In genomic region chr9:130741831-130742449, GRCh38 we compare ENCODE assay signal across 16 cellular contexts. TPM values are rescaled to one million over a fixed set of nuclear protein-coding genes. Genes with fewer than 3 reads are reported as not detected.
DNase-seq lines count a peak whose midpoint lies in the region; ATAC-seq, FAIRE-seq and TF ChIP-seq lines count a peak whose summit lies in the region.
"Had no signal": no experiment of that assay in that cellular context is flagged by ENCODE, and none has a peak within 500 bp of the region (broad histone marks: within the 10 kb centered on the region; RNA-seq: fewer than 3 reads in every experiment).

No MANE protein-coding gene starts in this region.

- in situ Hi-C loops in IMR-90 (cut with MboI; ENCODE audit: low sequenced_read_pairs) (no loop called here), K562 (cut with MboI) (no loop called here)

- H3K27me3 ChIP-seq in IMR-90 (ENCODE audit: control insufficient read depth, insufficient read depth, low read length) (no peaks in the 10 kb centered on the region), K562 (ENCODE audit: control insufficient read depth in 2 of 2, insufficient read depth in 2 of 2, low read length in 2 of 2) (no peaks in the 10 kb centered on the region), thyroid gland (no peaks in the 10 kb centered on the region)

- peak overlapping the region; percentile 88 for H3K4ac ChIP-seq in IMR-90 (ENCODE audit: low read depth, low read length)

- TF ChIP-seq RAD21 in IMR-90 (IDR thresholded peaks at IDR 0.05; ENCODE audit: low read length) (no peak), K562 (CRISPR knock-in tag; conservative IDR thresholded peaks at IDR 0.05 in 1 of 2, IDR thresholded peaks at IDR 0.05 in 1 of 2) (no peak)

- H3K4me2 ChIP-seq in IMR-90 (ENCODE audit: low read depth, low read length) (peak overlapping the region; percentile 23; the same call in 1 of the 2 replicates), K562 (ENCODE audit: insufficient read depth, low read length) (no peak overlapping the region)

- peak overlapping the region; percentile 85 for H2BK5ac ChIP-seq in IMR-90 (ENCODE audit: low read depth, low read length, poor library complexity, severe bottlenecking)

- H2BK20ac ChIP-seq in IMR-90 (ENCODE audit: low read depth, low read length) = peak overlapping the region; percentile 76

- H2AK9ac ChIP-seq in IMR-90 (replicated peaks; ENCODE audit: low read depth, low read length, poor library complexity) = peak overlapping the region; percentile 91

- H3K18ac ChIP-seq in IMR-90 (ENCODE audit: low read depth, low read length) = peak overlapping the region; percentile 63; the same call in 1 of the 2 replicates

- H3K14ac ChIP-seq in IMR-90 (replicated peaks; ENCODE audit: low read depth, low read length) = peak overlapping the region; percentile 75

- CTCF ChIA-PET in IMR-90 (lab: Yijun Ruan, JAX) (no interaction called here), K562 (lab: Yijun Ruan, JAX; ENCODE audit: low intra/inter-chr PET ratio) (no interaction called here)

- no peaks in the 10 kb centered on the region for H3K79me2 ChIP-seq in K562 (ENCODE audit: control insufficient read depth, insufficient read depth, low read length)

- no peaks in the 10 kb centered on the region for H3K9me3 ChIP-seq in IMR-90 (ENCODE audit: control insufficient read depth, insufficient read depth, low read length)
- H3K9me3 ChIP-seq in K562 (replicated peaks; ENCODE audit: control insufficient read depth, insufficient read depth, low read depth, low read length) = no peaks in the 10 kb centered on the region
- H3K9me3 ChIP-seq in thyroid gland = no peaks in the 10 kb centered on the region

- peak overlapping the region; percentile 64 for H4K91ac ChIP-seq in IMR-90 (ENCODE audit: insufficient read depth, low read depth, low read length)

- peaks cover 2% of the 10 kb centered on the region; the same call in 1 of the 2 replicates for H3K36me3 ChIP-seq in IMR-90 (ENCODE audit: control insufficient read depth, insufficient read depth, low read length)
- peaks cover 64% of the 10 kb centered on the region for H3K36me3 ChIP-seq in K562 (ENCODE audit: control insufficient read depth, insufficient read depth, low read length)
- H3K36me3 ChIP-seq in thyroid gland = no peaks in the 10 kb centered on the region

- TF ChIP-seq CTCF in IMR-90 (conservative IDR thresholded peaks at IDR 0.05; ENCODE audit: low read depth, low read length) = no peak
- TF ChIP-seq CTCF in K562 (IDR thresholded peaks at IDR 0.05 in 2 of 3, conservative IDR thresholded peaks at IDR 0.05 in 1 of 3; ENCODE audit: insufficient read depth in 2 of 3, low read depth in 1 of 3, low read length in 3 of 3) = no peak
- no peak for TF ChIP-seq CTCF in thyroid gland (IDR thresholded peaks at IDR 0.05)

- WGBS in IMR-90 (ENCODE audit: extremely low coverage in 2 of 2, insufficient read length in 1 of 2), 2 experiments = no CpG with 5 or more reads among the region's 7 CpGs
- WGBS in K562 (ENCODE audit: insufficient coverage, low coverage, missing lambda C conversion rate) = 77% methylated on average over 7 of the region's 7 CpGs
- WGBS in thyroid gland, 2 donors = 91 to 99% methylated on average over 7 of the region's 7 CpGs

- BruUV-seq in IMR-90 (replicated peaks; lab: Mats Ljungman, UMichigan) (no TSS peak), K562 (replicated peaks; lab: Mats Ljungman, UMichigan) (no TSS peak)

- H3K23ac ChIP-seq in IMR-90 (ENCODE audit: low read depth, low read length) = peak overlapping the region; percentile 80; the same call in 1 of the 2 replicates

- POLR2A ChIA-PET in IMR-90 (lab: Charles Lee; ENCODE audit: unreplicated experiment) (interaction anchor here (0.6 kb wide), 1 partner anchor 16 kb away, joined by 15 read pairs; no protein-coding TSS in a partner anchor), K562 (lab: Yijun Ruan, JAX) (interaction anchor here (0.6 to 13.0 kb wide), 8 partner anchors 9 to 689 kb away, joined by 3 to 141 read pairs (median 6); no protein-coding TSS in a partner anchor)

- TF ChIP-seq POLR2A in IMR-90 (IDR thresholded peaks at IDR 0.05; ENCODE audit: low read depth, low read length) (no peak), K562 (conservative IDR thresholded peaks at IDR 0.05) (no peak), thyroid gland (IDR thresholded peaks at IDR 0.05) (no peak)

- ATAC-seq in IMR-90 (ENCODE audit: low read depth) = peak; percentile 77
- ATAC-seq in K562 = no peak
- ATAC-seq in HG02938 (IDR thresholded peaks at IDR 0.05; ENCODE audit: unreplicated experiment) = no peak

- H2AFZ ChIP-seq in IMR-90 (replicated peaks; ENCODE audit: low read length, poor library complexity) (peak overlapping the region; percentile 79), K562 (ENCODE audit: low read depth, low read length) (no peak overlapping the region)

- H3K9ac ChIP-seq in IMR-90 (ENCODE audit: low read depth, low read length) (no peak overlapping the region), K562 (ENCODE audit: insufficient read depth in 1 of 2, low read depth in 2 of 2, low read length in 2 of 2) (no peak overlapping the region)

- no peak for TF ChIP-seq EP300 in K562 (IDR thresholded peaks at IDR 0.05; ENCODE audit: low read length)

- H4K20me1 ChIP-seq in IMR-90 (ENCODE audit: insufficient read depth, low read length) (peaks cover 11% of the 10 kb centered on the region), K562 (replicated peaks; ENCODE audit: control insufficient read depth, insufficient read depth, low read length) (peaks cover 7% of the 10 kb centered on the region; the same call in 1 of the 2 replicates)

- H3K9me1 ChIP-seq in IMR-90 (ENCODE audit: insufficient read depth, low read length) (peaks cover 16% of the 10 kb centered on the region; the same call in 1 of the 2 replicates), K562 (ENCODE audit: control insufficient read depth, insufficient read depth, low read length) (peaks cover 8% of the 10 kb centered on the region)

- peak overlapping the region; percentile 47; the same call in 1 of the 2 replicates for H4K5ac ChIP-seq in IMR-90 (ENCODE audit: low read depth, low read length)

- peak overlapping the region; percentile 84 for H2AK5ac ChIP-seq in IMR-90 (ENCODE audit: low read depth, low read length)

- peak overlapping the region; percentile 81 for H2BK15ac ChIP-seq in IMR-90 (ENCODE audit: low read depth, low read length)

- peaks cover 42 to 77% of the 10 kb centered on the region in 2 experiments for H3K79me1 ChIP-seq in IMR-90 (ENCODE audit: low read depth in 1 of 2, low read length in 2 of 2)

- DNase-seq in EL (peak; percentile 86), IMR-90 (peak; percentile 88), K562 (ENCODE audit: extremely low read depth in 1 of 4, low spot score in 3 of 4) (peak; percentile 21 to 60 (median 54)), kidney tubule cell (ENCODE audit: low spot score) (peak; percentile 86), NCI-H2227 (lab: John Stamatoyannopoulos, UW; ENCODE audit: unreplicated experiment) (no peak), thyroid gland (no peak)
- DNase-seq in activated effector memory CD4-positive, alpha-beta T cell treated with anti-CD3 and anti-CD28 coated beads, Interleukin-2, amount 50 U/mL, for 16 hours = no peak
- DNase-seq: activated CD8-positive, alpha-beta memory T cell treated with anti-CD3 and anti-CD28 coated beads for 24 hours; amygdala; DMS 273 treated with DMSO at 0.1 percent for 48 hours; effector memory CD4-positive, alpha-beta T cell; naive thymus-derived CD8-positive, alpha-beta T cell; NCI-H1436 had no signal

- intact Hi-C loops in IMR-90 (cut with micrococcal nuclease) (no loop called here), K562 (cut with micrococcal nuclease) (no loop called here), thyroid gland (cut with DNase I) (no loop called here)

- no peak overlapping the region for H3K4me3 ChIP-seq in IMR-90 (ENCODE audit: insufficient read depth, low read depth, low read length)
- H3K4me3 ChIP-seq in K562 = no peak overlapping the region
- H3K4me3 ChIP-seq in thyroid gland (replicated peaks in 1 of 3) = no peak overlapping the region
- H3K4me3 ChIP-seq: skin epidermis had no signal

- H3K4me1 ChIP-seq in IMR-90 (ENCODE audit: control insufficient read depth, insufficient read depth, low read length) (peaks cover 7% of the 10 kb centered on the region), K562 (replicated peaks in 1 of 2; ENCODE audit: control insufficient read depth in 2 of 2, insufficient read depth in 2 of 2, low read length in 2 of 2) (no peaks in the 10 kb centered on the region), thyroid gland (peaks cover 9 to 15% of the 10 kb centered on the region in 2 donors)

- H2BK120ac ChIP-seq in IMR-90 (ENCODE audit: low read depth, low read length) = peak overlapping the region; percentile 85

- dilution Hi-C loops in IMR-90 (cut with HindIII; ENCODE audit: low sequenced_read_pairs, unreplicated experiment) = no loop called here

- H3K27ac ChIP-seq in IMR-90 (ENCODE audit: insufficient read depth, low read length) (no peak overlapping the region; the same call in 1 of the 2 replicates), K562 (ENCODE audit: extremely low read depth, low read depth, low read length) (no peak overlapping the region), thyroid gland (no peak overlapping the region)
- H3K27ac ChIP-seq: skin epidermis had no signal

- H3K56ac ChIP-seq in IMR-90 (ENCODE audit: extremely low read depth, insufficient read depth, low read length) = no peak overlapping the region

- FAIRE-seq in K562 (lab: Jason Lieb, UNC) = no peak
- FAIRE-seq: islet of Langerhans had no signal

- peak overlapping the region; percentile 27 to 89 for H4K8ac ChIP-seq in IMR-90 (ENCODE audit: low read depth in 2 of 2, low read length in 2 of 2)

RNA-seq across cellular contexts. Expression of gene EXOSC2, which starts 48.4 kb away (rescaled TPM):
- total RNA-seq in IMR-90 (2012; rRNA removed) (47.5 and 48.6 TPM in 2 replicates), K562 (2014; rRNA removed) (48.5 and 50.6 TPM in 2 replicates), K562 (2014; rRNA removed; fragmentation: Illumina TruSeq; extraction: Trizol) (101 and 105 TPM in 2 replicates), K562 (2015; rRNA removed; fragmentation: Illumina TruSeq; extraction: Trizol) (81.4 and 87.0 TPM in 2 replicates), K562 (2021) (67.1 and 71.8 TPM in 2 replicates), thyroid gland (10 to 100 TPM; 19.2 to 21.6 (median 20.3) TPM)
- polyA plus RNA-seq in IMR-90 (2012; rRNA removed) (24.7 and 27.0 TPM in 2 replicates), K562 (2011; rRNA removed) (59.9 and 87.5 TPM in 2 replicates), K562 (2014; fragmentation: Illumina TruSeq; extraction: Trizol) (69.1 and 77.6 TPM in 2 replicates), K562 (2014; fragmentation: Nextera tagmentation; extraction: Ambion mirVana) (10 to 100 TPM; 46.0 to 89.0 TPM), K562 (2014; rRNA removed) (66.5 and 75.3 TPM in 2 replicates)
- polyA plus RNA-seq in IMR-90 (2012; cell fraction: cytosol; rRNA removed) = 8.7 and 18.7 TPM in 2 replicates
- polyA plus RNA-seq in IMR-90 (2012; cell fraction: nucleus; rRNA removed; ENCODE audit: low replicate concordance) = 19.3 and 46.1 TPM in 2 replicates
- 184 and 273 TPM in 2 replicates for total RNA-seq in K562 (2011; cell fraction: chromatin; rRNA removed; ENCODE audit: low replicate concordance)
- total RNA-seq in K562 (2011; cell fraction: nucleolus; rRNA removed) = 146 and 158 TPM in 2 replicates
- total RNA-seq in K562 (2011; cell fraction: nucleoplasm; rRNA removed) = 163 and 165 TPM in 2 replicates
- 43.9 and 54.9 TPM in 2 replicates for polyA plus RNA-seq in K562 (2011; cell fraction: cytosol; rRNA removed)
- 73.0 and 84.7 TPM in 2 replicates for polyA plus RNA-seq in K562 (2011; cell fraction: nucleus; rRNA removed)
- 29.1 and 50.1 TPM in 2 replicates for polyA plus RNA-seq in K562 (2012)
- polyA minus RNA-seq in K562 (2011; rRNA and poly(A)+ RNA removed) = 133 and 165 TPM in 2 replicates
- polyA minus RNA-seq in K562 (2011; cell fraction: cytosol; rRNA and poly(A)+ RNA removed) = 30.0 and 37.4 TPM in 2 replicates
- 44.0 and 56.3 TPM in 2 replicates for polyA minus RNA-seq in K562 (2011; cell fraction: nucleus; rRNA and poly(A)+ RNA removed)

Comparison
In these comparisons a context has a peak if more than half of its experiments do, and no peak if none do; other contexts are left out.
1. DNase-seq: peak in EL (single experiment), IMR-90 (single experiment), K562 (4 of 4) and kidney tubule cell (single experiment); none in NCI-H2227 (single experiment), activated effector memory CD4-positive, alpha-beta T cell treated with anti-CD3 and anti-CD28 coated beads, Interleukin-2, amount 50 U/mL, for 16 hours (single experiment) and thyroid gland (0 of 2).